ENCODE assay signal across 12 cellular contexts in the genomic region with DNA sequence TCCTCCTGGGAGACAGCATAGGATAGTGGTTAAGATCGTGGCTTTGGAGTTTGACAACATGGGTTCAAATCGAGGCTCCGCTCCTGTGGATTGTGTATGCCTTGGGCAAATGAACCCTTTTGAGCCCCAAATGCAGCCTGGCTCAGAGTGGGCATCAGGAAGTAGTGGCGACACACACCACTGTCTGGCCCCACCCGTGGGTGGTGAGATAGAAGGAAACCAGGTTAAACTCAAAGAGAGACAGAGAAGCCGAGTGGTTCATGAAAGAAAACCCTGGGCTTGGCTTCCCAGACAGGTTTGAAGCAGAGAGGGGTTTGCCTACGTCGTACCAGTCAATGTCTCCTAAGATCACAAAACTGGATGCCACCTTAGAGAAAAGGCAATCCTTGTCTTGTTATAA. TPM values are rescaled to one million over a fixed set of nuclear protein-coding genes. Genes with fewer than 3 reads are reported as not detected.
DNase-seq lines count a peak whose midpoint lies in the region; ATAC-seq and TF ChIP-seq lines count a peak whose summit lies in the region.
"Had no signal": no experiment of that assay in that cellular context is flagged by ENCODE, and none has a peak within 500 bp of the region (broad histone marks: within the 10 kb centered on the region; RNA-seq: fewer than 3 reads in every experiment).

No MANE protein-coding gene starts in this region.

- TF ChIP-seq CTCF in fibroblast of lung (conservative IDR thresholded peaks at IDR 0.05 in 1 of 2, IDR thresholded peaks at IDR 0.05 in 1 of 2; ENCODE audit: low read depth in 1 of 2, low read length in 2 of 2): no peak
- TF ChIP-seq CTCF in A673 (conservative IDR thresholded peaks at IDR 0.05; ENCODE audit: low read depth, low read length): no peak
- TF ChIP-seq CTCF in Caco-2 (IDR thresholded peaks at IDR 0.05; ENCODE audit: insufficient read depth in 1 of 2, low read depth in 1 of 2, low read length in 1 of 2, severe bottlenecking in 1 of 2, unreplicated experiment in 1 of 2): no peak

- no peaks in the 10 kb centered on the region for H3K9me3 ChIP-seq in fibroblast of lung (ENCODE audit: control insufficient read depth, insufficient read depth, low read depth, low read length)
- H3K9me3 ChIP-seq in A673 (ENCODE audit: low read depth, low read length, poor library complexity, severe bottlenecking): no peaks in the 10 kb centered on the region
- H3K9me3 ChIP-seq in Caco-2: no peaks in the 10 kb centered on the region
- H3K9me3 ChIP-seq: heart left ventricle, left lung had no signal

- H3K27ac Mint-ChIP-seq in activated T-cell treated with anti-CD3 and anti-CD28 coated beads, Interleukin-2, amount 50 U/mL, for 24 hours: peak overlapping the region; percentile 64
- peak overlapping the region; percentile 92 to 96 for H3K27ac Mint-ChIP-seq in stimulated activated naive CD8-positive, alpha-beta T cell treated with anti-CD3 and anti-CD28 coated beads, Interleukin-15, amount 100 ng/mL, for 72 hours
- H3K27ac Mint-ChIP-seq in Caco-2 (ENCODE audit: unreplicated experiment): no peak overlapping the region

- H3K36me3 Mint-ChIP-seq in activated T-cell treated with anti-CD3 and anti-CD28 coated beads, Interleukin-2, amount 50 U/mL, for 24 hours (ENCODE audit: low read depth): no peaks in the 10 kb centered on the region
- H3K36me3 Mint-ChIP-seq in Caco-2 (ENCODE audit: insufficient read depth, unreplicated experiment): no peaks in the 10 kb centered on the region

- POLR2A ChIA-PET in A673 (lab: Charles Lee; ENCODE audit: low non-redundant PET): no interaction called here
- POLR2A ChIA-PET in Caco-2 (lab: Charles Lee): no interaction called here

- no peak overlapping the region for H3K4me3 Mint-ChIP-seq in activated T-cell treated with anti-CD3 and anti-CD28 coated beads, Interleukin-2, amount 50 U/mL, for 24 hours
- peak overlapping the region; percentile 66 to 74 for H3K4me3 Mint-ChIP-seq in stimulated activated naive CD8-positive, alpha-beta T cell treated with anti-CD3 and anti-CD28 coated beads, Interleukin-15, amount 100 ng/mL, for 72 hours
- H3K4me3 Mint-ChIP-seq in Caco-2 (ENCODE audit: unreplicated experiment): no peak overlapping the region

- H3K4me1 ChIP-seq in fibroblast of lung (ENCODE audit: control insufficient read depth, extremely low read depth, insufficient read depth, low read length) (peaks cover 11% of the 10 kb centered on the region), A673 (ENCODE audit: insufficient read depth, low read length, poor library complexity, severe bottlenecking) (no peaks in the 10 kb centered on the region), Caco-2 (peaks cover 19% of the 10 kb centered on the region)
- H3K4me1 ChIP-seq: left lung had no signal

- H2AFZ ChIP-seq in fibroblast of lung (ENCODE audit: low read length): no peak overlapping the region

- peak; percentile 25 for DNase-seq in stimulated activated CD4-positive, alpha-beta T cell treated with anti-CD3 and anti-CD28 coated beads, Interleukin-4, amount 100 ng/mL, for 24 hours
- no peak for DNase-seq in stimulated activated CD4-positive, alpha-beta T cell treated with anti-CD3 and anti-CD28 coated beads, Interleukin-2, amount 100 ng/mL, for 48 hours
- DNase-seq in activated T-cell treated with anti-CD3 and anti-CD28 coated beads, Interleukin-2, amount 50 U/mL, for 24 hours: no peak
- DNase-seq in fibroblast of lung (ENCODE audit: low read depth in 2 of 2): no peak
- DNase-seq in stimulated activated naive CD8-positive, alpha-beta T cell treated with anti-CD3 and anti-CD28 coated beads, Interleukin-15, amount 100 ng/mL, for 72 hours: peak in 1 of 2 donors; percentile 12
- no peak for DNase-seq in A673 (ENCODE audit: low spot score)
- DNase-seq in Caco-2: no peak
- DNase-seq: NCI-H2171 treated with DMSO at 0.1 percent for 48 hours, nucleus accumbens had no signal

- no peaks in the 10 kb centered on the region for H3K9me3 Mint-ChIP-seq in activated T-cell treated with anti-CD3 and anti-CD28 coated beads, Interleukin-2, amount 50 U/mL, for 24 hours
- H3K9me3 Mint-ChIP-seq in stimulated activated naive CD8-positive, alpha-beta T cell treated with anti-CD3 and anti-CD28 coated beads, Interleukin-15, amount 100 ng/mL, for 72 hours: peaks cover 0 to 4% of the 10 kb centered on the region in 2 donors
- H3K9me3 Mint-ChIP-seq in Caco-2 (ENCODE audit: unreplicated experiment): no peaks in the 10 kb centered on the region

- peak; percentile 48 for ATAC-seq in stimulated activated naive CD8-positive, alpha-beta T cell treated with anti-CD3 and anti-CD28 coated beads, Interleukin-15, amount 100 ng/mL, for 72 hours
- no peak for ATAC-seq in GM21515 (IDR thresholded peaks at IDR 0.05; ENCODE audit: unreplicated experiment)

- CTCF ChIA-PET in A673 (lab: Charles Lee): interaction anchor here (0.6 kb wide), 1 partner anchor 187 kb away, joined by 5 read pairs; no protein-coding TSS in a partner anchor
- CTCF ChIA-PET in Caco-2 (lab: Charles Lee): no interaction called here

- H3K27me3 Mint-ChIP-seq in activated T-cell treated with anti-CD3 and anti-CD28 coated beads, Interleukin-2, amount 50 U/mL, for 24 hours: no peaks in the 10 kb centered on the region
- H3K27me3 Mint-ChIP-seq in stimulated activated naive CD8-positive, alpha-beta T cell treated with anti-CD3 and anti-CD28 coated beads, Interleukin-15, amount 100 ng/mL, for 72 hours: no peaks in the 10 kb centered on the region
- H3K27me3 Mint-ChIP-seq in Caco-2 (ENCODE audit: insufficient read depth, unreplicated experiment): no peaks in the 10 kb centered on the region

- H3K36me3 ChIP-seq in fibroblast of lung (ENCODE audit: control insufficient read depth, insufficient read depth, low read length) (no peaks in the 10 kb centered on the region), A673 (ENCODE audit: insufficient read depth, low read length, poor library complexity, severe bottlenecking) (no peaks in the 10 kb centered on the region), Caco-2 (ENCODE audit: control insufficient read depth, insufficient read depth, low read length) (no peaks in the 10 kb centered on the region; the same call in none of the 2 replicates)
- H3K36me3 ChIP-seq: heart left ventricle, left lung had no signal

- no peak overlapping the region for H3K4me3 ChIP-seq in fibroblast of lung (replicated peaks in 1 of 4; ENCODE audit: control extremely low read depth in 1 of 4, insufficient read depth in 1 of 4, low read depth in 3 of 4, low read length in 4 of 4)
- no peak overlapping the region for H3K4me3 ChIP-seq in A673 (ENCODE audit: low read depth, low read length, poor library complexity, severe bottlenecking)
- H3K4me3 ChIP-seq in Caco-2 (ENCODE audit: low read depth, low read length): no peak overlapping the region
- H3K4me3 ChIP-seq: heart left ventricle, left lung had no signal

- H3K4me2 ChIP-seq in fibroblast of lung (ENCODE audit: extremely low read depth, insufficient read depth, low read length): peak overlapping the region; percentile 65

- BruUV-seq in A673 (replicated peaks; lab: Mats Ljungman, UMichigan): no TSS peak
- no TSS peak for BruUV-seq in Caco-2 (replicated peaks; lab: Mats Ljungman, UMichigan)

- intact Hi-C loops in A673 (cut with micrococcal nuclease; ENCODE audit: unreplicated experiment): no loop called here
- intact Hi-C loops in Caco-2 (cut with micrococcal nuclease; ENCODE audit: unreplicated experiment): no loop called here

- no peaks in the 10 kb centered on the region for H3K27me3 ChIP-seq in fibroblast of lung (ENCODE audit: control insufficient read depth, insufficient read depth, low read length)
- H3K27me3 ChIP-seq in A673 (replicated peaks; ENCODE audit: insufficient read depth, low read depth, low read length, poor library complexity): no peaks in the 10 kb centered on the region
- H3K27me3 ChIP-seq in Caco-2 (replicated peaks; ENCODE audit: control insufficient read depth, insufficient read depth, low read length): no peaks in the 10 kb centered on the region
- H3K27me3 ChIP-seq: heart left ventricle, left lung had no signal

- H3K79me2 ChIP-seq in fibroblast of lung (ENCODE audit: control insufficient read depth, insufficient read depth, low read length): no peaks in the 10 kb centered on the region

- peaks cover 48% of the 10 kb centered on the region for H3K4me1 Mint-ChIP-seq in activated T-cell treated with anti-CD3 and anti-CD28 coated beads, Interleukin-2, amount 50 U/mL, for 24 hours (ENCODE audit: low read depth)
- H3K4me1 Mint-ChIP-seq in stimulated activated naive CD8-positive, alpha-beta T cell treated with anti-CD3 and anti-CD28 coated beads, Interleukin-15, amount 100 ng/mL, for 72 hours: peaks cover 70% of the 10 kb centered on the region
- H3K4me1 Mint-ChIP-seq in Caco-2 (ENCODE audit: low read depth, unreplicated experiment): peaks cover 21% of the 10 kb centered on the region

- H3K9ac ChIP-seq in fibroblast of lung (ENCODE audit: insufficient read depth, low read length): no peak overlapping the region

- H4K20me1 ChIP-seq in fibroblast of lung (ENCODE audit: control insufficient read depth, extremely low read depth, insufficient read depth, low read length): no peaks in the 10 kb centered on the region

- peak overlapping the region; percentile 47 for H3K27ac ChIP-seq in fibroblast of lung (ENCODE audit: insufficient read depth, low read length)
- H3K27ac ChIP-seq in A673 (ENCODE audit: low read depth, low read length, poor library complexity, severe bottlenecking): no peak overlapping the region
- H3K27ac ChIP-seq: heart left ventricle had no signal

RNA-seq across cellular contexts. Expression of gene PRTFDC1, which starts 57.7 kb away (rescaled TPM):
- total RNA-seq in fibroblast of lung: 18.5 and 26.9 TPM in 2 replicates
- 32.7 and 47.0 TPM in 2 replicates for polyA plus RNA-seq in fibroblast of lung
- polyA plus RNA-seq in fibroblast of lung (2012): 15.8 and 25.4 TPM in 2 replicates
- polyA minus RNA-seq in fibroblast of lung (ENCODE audit: low replicate concordance): 2.4 and 7.5 TPM in 2 replicates
- 49.7 and 49.8 TPM in 2 replicates for total RNA-seq in A673 (2021)
- total RNA-seq in Caco-2 (2022): 66.5 and 83.2 TPM in 2 replicates

Comparison
In these comparisons a context has a peak if more than half of its experiments do, and no peak if none do; other contexts are left out.
1. H3K4me3 Mint-ChIP-seq: peak in stimulated activated naive CD8-positive, alpha-beta T cell treated with anti-CD3 and anti-CD28 coated beads, Interleukin-15, amount 100 ng/mL, for 72 hours (2 of 2); none in activated T-cell treated with anti-CD3 and anti-CD28 coated beads, Interleukin-2, amount 50 U/mL, for 24 hours (single experiment) and Caco-2 (single experiment).